16 cellular contexts compared by ENCODE assay signal in genomic region chr3:16485024-16485992, GRCh38. TPM values are rescaled to one million over a fixed set of nuclear protein-coding genes. Genes with fewer than 3 reads are reported as not detected.
A peak's percentile ranks its signal among the peaks of the same experiment; 100 is the strongest.
DNase-seq lines count a peak whose midpoint lies in the region; ATAC-seq, FAIRE-seq and TF ChIP-seq lines count a peak whose summit lies in the region.
"Had no signal": no experiment of that assay in that cellular context is flagged by ENCODE, and none has a peak within 500 bp of the region (broad histone marks: within the 10 kb centered on the region; RNA-seq: fewer than 3 reads in every experiment).

No MANE protein-coding gene starts in this region.

- H2AFZ ChIP-seq in GM12878 (ENCODE audit: control insufficient read depth, low read depth, low read length) = no peak overlapping the region

- no peak for ATAC-seq in GM12878
- ATAC-seq in mucosa of descending colon = peak; percentile 55

- SMC1A ChIA-PET in GM12878 (lab: Charles Lee; ENCODE audit: uncharacterized antibody, unreplicated experiment) = interaction anchor here (0.6 to 11.7 kb wide), 11 partner anchors 11 to 201 kb away, joined by 3 to 295 read pairs (median 4); partner anchors contain the start of gene RFTN1

- no peak for DNase-seq in left ventricle myocardium inferior
- no peak for DNase-seq in right atrium auricular region (ENCODE audit: low spot score)
- DNase-seq in GM12878 (ENCODE audit: low read depth, low spot score) = no peak
- no peak for DNase-seq in mucosa of descending colon
- DNase-seq in hepatic stellate cell (ENCODE audit: low spot score) = no peak
- DNase-seq in dedifferentiated amniotic fluid mesenchymal stem cell (ENCODE audit: extremely low spot score) = no peak
- no peak for DNase-seq in NCI-H345 treated with DMSO at 0.1 percent for 48 hours (lab: John Stamatoyannopoulos, UW; ENCODE audit: unreplicated experiment)
- DNase-seq in NCI-H2107 treated with DMSO at 0.1 percent for 48 hours (lab: John Stamatoyannopoulos, UW; ENCODE audit: unreplicated experiment) = no peak
- DNase-seq: activated CD8-positive, alpha-beta memory T cell treated with anti-CD3 and anti-CD28 coated beads for 24 hours; dorsolateral prefrontal cortex; H9; NCI-H1092 treated with DMSO at 0.1 percent for 48 hours; NCI-H345; nucleus accumbens; stimulated activated CD4-positive, alpha-beta T cell treated with anti-CD3 and anti-CD28 coated beads, Interleukin-15, amount 100 ng/mL, for 24 hours had no signal

- peaks cover 60% of the 10 kb centered on the region for H3K79me2 ChIP-seq in GM12878 (ENCODE audit: control insufficient read depth, insufficient read depth, low read length)

- CTCF ChIA-PET in GM12878 (lab: Yijun Ruan, JAX) = interaction anchor here (0.6 to 4.9 kb wide), 5 partner anchors 11 to 197 kb away, joined by 3 to 29 read pairs (median 4); no protein-coding TSS in a partner anchor

- peak overlapping the region; percentile 58 for H3K27ac ChIP-seq in left ventricle myocardium inferior (replicated peaks)
- no peak overlapping the region for H3K27ac ChIP-seq in right atrium auricular region
- no peak overlapping the region for H3K27ac ChIP-seq in GM12878 (ENCODE audit: control insufficient read depth, insufficient read depth)

- no peak for TF ChIP-seq RAD21 in GM12878 (IDR thresholded peaks at IDR 0.05; ENCODE audit: insufficient read depth, low read depth, low read length)

- H3K27me3 ChIP-seq in left ventricle myocardium inferior (ENCODE audit: low read depth) (no peaks in the 10 kb centered on the region), right atrium auricular region (no peaks in the 10 kb centered on the region), GM12878 (replicated peaks in 1 of 2; ENCODE audit: control insufficient read depth in 2 of 2, insufficient read depth in 2 of 2, low read length in 1 of 2) (no peaks in the 10 kb centered on the region)
- H3K27me3 ChIP-seq: adrenal gland, dorsolateral prefrontal cortex had no signal

- no peak overlapping the region for H3K4me2 ChIP-seq in GM12878 (ENCODE audit: control insufficient read depth, insufficient read depth)

- FAIRE-seq in GM12878 (lab: Jason Lieb, UNC) = no peak

- intact Hi-C loops in left ventricle myocardium inferior (cut with micrococcal nuclease) = no loop called here
- intact Hi-C loops in GM12878 (cut with micrococcal nuclease; ENCODE audit: unreplicated experiment) = no loop called here
- intact Hi-C loops in mucosa of descending colon (cut with DNase I, micrococcal nuclease) = no loop called here

- H3K9me3 ChIP-seq in left ventricle myocardium inferior (replicated peaks) (no peaks in the 10 kb centered on the region), right atrium auricular region (no peaks in the 10 kb centered on the region), GM12878 (replicated peaks; ENCODE audit: control insufficient read depth, insufficient read depth, low read length) (no peaks in the 10 kb centered on the region), mucosa of descending colon (no peaks in the 10 kb centered on the region)
- H3K9me3 ChIP-seq: adrenal gland had no signal

- in situ Hi-C loops in GM12878 (cut with MboI) = no loop called here

- H3K4me1 ChIP-seq in left ventricle myocardium inferior (peaks cover 69% of the 10 kb centered on the region), right atrium auricular region (peaks cover 0 to 36% of the 10 kb centered on the region in 2 donors), GM12878 (ENCODE audit: control insufficient read depth, insufficient read depth, low read length) (peaks cover 28% of the 10 kb centered on the region), mucosa of descending colon (ENCODE audit: low read depth) (peaks cover 4% of the 10 kb centered on the region)

- H3K9ac ChIP-seq in GM12878 (ENCODE audit: control insufficient read depth, insufficient read depth, low read length) = no peak overlapping the region

- no TSS peak for BruUV-seq in GM12878 (replicated peaks; lab: Mats Ljungman, UMichigan)

- TF ChIP-seq POLR2A in GM12878 (IDR thresholded peaks at IDR 0.05; ENCODE audit: low read depth, low read length) = no peak

- H3K36me3 ChIP-seq in left ventricle myocardium inferior = peaks cover 30% of the 10 kb centered on the region
- H3K36me3 ChIP-seq in right atrium auricular region = no peaks in the 10 kb centered on the region
- H3K36me3 ChIP-seq in GM12878 (ENCODE audit: control insufficient read depth in 2 of 2, insufficient read depth in 2 of 2, low read length in 1 of 2) = peaks cover 6 to 11% of the 10 kb centered on the region in 2 experiments; a peak in 3 of 4 replicates
- no peaks in the 10 kb centered on the region for H3K36me3 ChIP-seq in mucosa of descending colon (ENCODE audit: low read depth)
- H3K36me3 ChIP-seq: adrenal gland had no signal

- H3K4me3 ChIP-seq in left ventricle myocardium inferior (no peak overlapping the region), right atrium auricular region (no peak overlapping the region), GM12878 (no peak overlapping the region), mucosa of descending colon (no peak overlapping the region)
- H3K4me3 ChIP-seq: adrenal gland, dorsolateral prefrontal cortex had no signal

- TF ChIP-seq EP300 in GM12878 (IDR thresholded peaks at IDR 0.05; ENCODE audit: borderline replicate concordance in 1 of 2, control insufficient read depth in 1 of 2, low read depth in 2 of 2, low read length in 2 of 2) = no peak

- RAD21 ChIA-PET in GM12878 (lab: Charles Lee; ENCODE audit: unreplicated experiment) = interaction anchor here (0.5 to 5.6 kb wide), 4 partner anchors 12 to 115 kb away, joined by 3 to 50 read pairs (median 3); no protein-coding TSS in a partner anchor

- TF ChIP-seq CTCF in left ventricle myocardium inferior (IDR thresholded peaks at IDR 0.05; ENCODE audit: borderline replicate concordance) (no peak), right atrium auricular region (IDR thresholded peaks at IDR 0.05) (no peak), GM12878 (IDR thresholded peaks at IDR 0.05 in 2 of 3, conservative IDR thresholded peaks at IDR 0.05 in 1 of 3; ENCODE audit: control insufficient read depth in 2 of 3, extremely low read depth in 1 of 3, insufficient read depth in 1 of 3, low read depth in 3 of 3, low read length in 3 of 3) (no peak), mucosa of descending colon (IDR thresholded peaks at IDR 0.05) (no peak)

- POLR2A ChIA-PET in GM12878 (lab: Charles Lee) = interaction anchor here (0.7 to 5.1 kb wide), 8 partner anchors 9 to 61 kb away, joined by 3 to 47 read pairs (median 3); no protein-coding TSS in a partner anchor

- 0 out of 2 replicates have a peak, but pooled peaks cover 2% of the 10 kb centered on the region for H4K20me1 ChIP-seq in GM12878 (ENCODE audit: control insufficient read depth, insufficient read depth)

- 66% methylated on average over 7 of the region's 7 CpGs for WGBS in GM12878 (ENCODE audit: insufficient coverage, insufficient replicate concordance, low lambda C conversion rate, missing lambda C conversion rate)

TF ChIP-seq in GM12878, 131 proteins besides CTCF, POLR2A, EP300 and RAD21 (continues in another document):
- TF ChIP-seq MLLT1 (IDR thresholded peaks at IDR 0.05) = no peak

RNA-seq across cellular contexts. Expression of gene RFTN1, which starts 28.2 kb away (rescaled TPM):
- 22.9 TPM for total RNA-seq in left ventricle myocardium inferior
- total RNA-seq in right atrium auricular region = 10 to 100 TPM; 15.9 to 33.6 TPM
- total RNA-seq in GM12878 (2013; cell fraction: nucleolus; rRNA removed) = 377 and 379 TPM in 2 replicates
- 154 and 163 TPM in 2 replicates for total RNA-seq in GM12878 (2014; rRNA removed)
- total RNA-seq in GM12878 (2014; rRNA removed; fragmentation: Illumina TruSeq; extraction: Trizol) = 145 TPM in 2 replicates
- total RNA-seq in GM12878 (2021) = 166 and 176 TPM in 2 replicates
- 68.5 TPM for polyA plus RNA-seq in GM12878 (2011; ENCODE audit: low read depth)
- polyA plus RNA-seq in GM12878 (2011; rRNA removed) = 171 and 213 TPM in 2 replicates
- polyA plus RNA-seq in GM12878 (2011; cell fraction: cytosol; rRNA removed) = 284 and 352 TPM in 2 replicates
- 306 TPM in 2 replicates for polyA plus RNA-seq in GM12878 (2011; cell fraction: nucleus; rRNA removed)
- polyA plus RNA-seq in GM12878 (2012) = 90.4 and 119 TPM in 2 replicates
- 146 and 170 TPM in 2 replicates for polyA plus RNA-seq in GM12878 (2014; fragmentation: Illumina TruSeq; extraction: Trizol)
- 10 to 100 TPM; 20.6 to 38.9 TPM for polyA plus RNA-seq in GM12878 (2014; fragmentation: Nextera tagmentation; extraction: Ambion mirVana)
- 143 and 149 TPM in 2 replicates for polyA plus RNA-seq in GM12878 (2014; rRNA removed)
- 10 to 100 TPM; 46.3 to 61.9 TPM for polyA plus RNA-seq in GM12878 (2016; fragmentation: Nextera tagmentation; extraction: Ambion mirVana)
- 198 and 256 TPM in 2 replicates for polyA minus RNA-seq in GM12878 (2011; rRNA and poly(A)+ RNA removed)
- 85.5 and 87.8 TPM in 2 replicates for polyA minus RNA-seq in GM12878 (2011; cell fraction: cytosol; rRNA and poly(A)+ RNA removed)
- 129 and 203 TPM in 2 replicates for polyA minus RNA-seq in GM12878 (2011; cell fraction: nucleus; rRNA and poly(A)+ RNA removed)
- 10 to 100 TPM in 1 of 3 donors, 1 to 10 TPM in 2; 6.9 to 12.6 (median 9.7) TPM for total RNA-seq in mucosa of descending colon
